ENCODE assay signal across 17 cellular contexts in genomic region chr16:84396537-84397008, GRCh38. TPM values are rescaled to one million over a fixed set of nuclear protein-coding genes. Genes with fewer than 3 reads are reported as not detected.
DNase-seq lines count a peak whose midpoint lies in the region; ATAC-seq, FAIRE-seq and TF ChIP-seq lines count a peak whose summit lies in the region.
"Had no signal": no experiment of that assay in that cellular context is flagged by ENCODE, and none has a peak within 500 bp of the region (broad histone marks: within the 10 kb centered on the region; RNA-seq: fewer than 3 reads in every experiment).

No MANE protein-coding gene starts in this region.

- POLR2A ChIA-PET in IMR-90 (lab: Charles Lee; ENCODE audit: unreplicated experiment), result no interaction called here
- POLR2A ChIA-PET in K562 (lab: Yijun Ruan, JAX), result no interaction called here

- H3K56ac ChIP-seq in IMR-90 (ENCODE audit: extremely low read depth, insufficient read depth, low read length), result no peak overlapping the region

- H3K14ac ChIP-seq in IMR-90 (replicated peaks; ENCODE audit: low read depth, low read length), result no peak overlapping the region

- DNase-seq in A172 (ENCODE audit: low spot score) (peak; percentile 15), IMR-90 (peak; percentile 5), K562 (ENCODE audit: extremely low read depth in 1 of 4, low spot score in 3 of 4) (no peak), left lung (peak; percentile 77 to 82), NCI-H187 (lab: John Stamatoyannopoulos, UW) (no peak), Karpas-422 (no peak)
- no peak for DNase-seq in effector memory CD8-positive, alpha-beta T cell
- DNase-seq: activated CD4-positive, CD25-positive, alpha-beta regulatory T cell treated with anti-CD3 and anti-CD28 coated beads, Interleukin-2, amount 50 U/mL, for 72 hours; activated naive CD4-positive, alpha-beta T cell treated with anti-CD3 and anti-CD28 coated beads, Interleukin-2, amount 50 U/mL, for 16 hours; caudate nucleus; DMS 273 treated with DMSO at 0.1 percent for 48 hours; NCI-H1048; NCI-H345; occipital lobe had no signal

- H3K27ac ChIP-seq in IMR-90 (ENCODE audit: insufficient read depth, low read length), result no peak overlapping the region
- no peak overlapping the region for H3K27ac ChIP-seq in K562 (ENCODE audit: extremely low read depth, low read depth, low read length)
- peak overlapping the region; percentile 66 to 84 for H3K27ac ChIP-seq in left lung
- H3K27ac ChIP-seq in Karpas-422 (ENCODE audit: low read length), result no peak overlapping the region

- H3K4me3 Mint-ChIP-seq in effector memory CD8-positive, alpha-beta T cell, result no peak overlapping the region

- H4K91ac ChIP-seq in IMR-90 (ENCODE audit: insufficient read depth, low read depth, low read length), result no peak overlapping the region

- H3K36me3 Mint-ChIP-seq in effector memory CD8-positive, alpha-beta T cell (ENCODE audit: insufficient read depth), result no peaks in the 10 kb centered on the region

- H3K9me1 ChIP-seq in IMR-90 (ENCODE audit: insufficient read depth, low read length), result no peaks in the 10 kb centered on the region
- no peaks in the 10 kb centered on the region for H3K9me1 ChIP-seq in K562 (ENCODE audit: control insufficient read depth, insufficient read depth, low read length)

- no peaks in the 10 kb centered on the region for H3K4me1 Mint-ChIP-seq in effector memory CD8-positive, alpha-beta T cell (ENCODE audit: low read depth in 2 of 2)

- H2AK9ac ChIP-seq in IMR-90 (replicated peaks; ENCODE audit: low read depth, low read length, poor library complexity), result peak overlapping the region; percentile 89

- H4K20me1 ChIP-seq in IMR-90 (ENCODE audit: insufficient read depth, low read length) (no peaks in the 10 kb centered on the region), K562 (replicated peaks; ENCODE audit: control insufficient read depth, insufficient read depth, low read length) (no peaks in the 10 kb centered on the region; the same call in 1 of the 2 replicates), Karpas-422 (ENCODE audit: insufficient read depth, low read depth, low read length) (no peaks in the 10 kb centered on the region)

- H3K27ac Mint-ChIP-seq in effector memory CD8-positive, alpha-beta T cell, result no peak overlapping the region

- peaks cover 0 to 1% of the 10 kb centered on the region in 2 donors for H3K9me3 Mint-ChIP-seq in effector memory CD8-positive, alpha-beta T cell

- no peak overlapping the region for H3K23ac ChIP-seq in IMR-90 (ENCODE audit: low read depth, low read length)

- no CpG with 5 or more reads among the region's 9 CpGs for WGBS in IMR-90 (ENCODE audit: extremely low coverage in 2 of 2, insufficient read length in 1 of 2), 2 experiments
- WGBS in K562 (ENCODE audit: insufficient coverage, low coverage, missing lambda C conversion rate), result 11% methylated on average over 8 of the region's 9 CpGs

- TF ChIP-seq CTCF in IMR-90 (conservative IDR thresholded peaks at IDR 0.05; ENCODE audit: low read depth, low read length) (no peak), K562 (IDR thresholded peaks at IDR 0.05 in 2 of 3, conservative IDR thresholded peaks at IDR 0.05 in 1 of 3; ENCODE audit: insufficient read depth in 2 of 3, low read depth in 1 of 3, low read length in 3 of 3) (no peak), left lung (IDR thresholded peaks at IDR 0.05) (no peak)

- TF ChIP-seq RAD21 in IMR-90 (IDR thresholded peaks at IDR 0.05; ENCODE audit: low read length) (no peak), K562 (CRISPR knock-in tag; conservative IDR thresholded peaks at IDR 0.05 in 1 of 2, IDR thresholded peaks at IDR 0.05 in 1 of 2) (no peak)

- no peak overlapping the region for H3K9ac ChIP-seq in IMR-90 (ENCODE audit: low read depth, low read length)
- H3K9ac ChIP-seq in K562 (ENCODE audit: insufficient read depth in 1 of 2, low read depth in 2 of 2, low read length in 2 of 2), result no peak overlapping the region
- H3K9ac ChIP-seq in Karpas-422 (ENCODE audit: low read length), result no peak overlapping the region

- no peak overlapping the region for H2BK20ac ChIP-seq in IMR-90 (ENCODE audit: low read depth, low read length)

- no peak overlapping the region for H2BK15ac ChIP-seq in IMR-90 (ENCODE audit: low read depth, low read length)

- H3K18ac ChIP-seq in IMR-90 (ENCODE audit: low read depth, low read length), result no peak overlapping the region

- H4K8ac ChIP-seq in IMR-90 (ENCODE audit: low read depth in 2 of 2, low read length in 2 of 2), result no peak overlapping the region

- H3K4ac ChIP-seq in IMR-90 (ENCODE audit: low read depth, low read length), result no peak overlapping the region

- no peak overlapping the region for H3K4me2 ChIP-seq in IMR-90 (ENCODE audit: low read depth, low read length)
- H3K4me2 ChIP-seq in K562 (ENCODE audit: insufficient read depth, low read length), result no peak overlapping the region
- H3K4me2 ChIP-seq in Karpas-422 (ENCODE audit: low read depth, low read length, poor library complexity, severe bottlenecking), result no peak overlapping the region

- H2BK5ac ChIP-seq in IMR-90 (ENCODE audit: low read depth, low read length, poor library complexity, severe bottlenecking), result no peak overlapping the region

- FAIRE-seq in K562 (lab: Jason Lieb, UNC), result no peak

- H3K79me2 ChIP-seq in K562 (ENCODE audit: control insufficient read depth, insufficient read depth, low read length) (no peaks in the 10 kb centered on the region), Karpas-422 (ENCODE audit: low read length) (no peaks in the 10 kb centered on the region)

- peaks cover 31 to 48% of the 10 kb centered on the region in 2 donors for H3K27me3 Mint-ChIP-seq in effector memory CD8-positive, alpha-beta T cell

- H2AK5ac ChIP-seq in IMR-90 (ENCODE audit: low read depth, low read length), result no peak overlapping the region

- H3K4me1 ChIP-seq in IMR-90 (ENCODE audit: control insufficient read depth, insufficient read depth, low read length) (no peaks in the 10 kb centered on the region), K562 (replicated peaks in 1 of 2; ENCODE audit: control insufficient read depth in 2 of 2, insufficient read depth in 2 of 2, low read length in 2 of 2) (no peaks in the 10 kb centered on the region), left lung (peaks cover 0 to 8% of the 10 kb centered on the region in 2 donors), Karpas-422 (ENCODE audit: low read length) (no peaks in the 10 kb centered on the region)

- intact Hi-C loops in IMR-90 (cut with micrococcal nuclease) (no loop called here), K562 (cut with micrococcal nuclease) (no loop called here), left lung (cut with DNase I) (no loop called here)

- H2BK120ac ChIP-seq in IMR-90 (ENCODE audit: low read depth, low read length), result no peak overlapping the region

- TF ChIP-seq EP300 in K562 (IDR thresholded peaks at IDR 0.05; ENCODE audit: low read length), result no peak

- TF ChIP-seq POLR2A in IMR-90 (IDR thresholded peaks at IDR 0.05; ENCODE audit: low read depth, low read length), result no peak
- no peak for TF ChIP-seq POLR2A in K562 (conservative IDR thresholded peaks at IDR 0.05)

- H3K4me3 ChIP-seq in IMR-90 (ENCODE audit: insufficient read depth, low read depth, low read length) (no peak overlapping the region), K562 (no peak overlapping the region), left lung (no peak overlapping the region), Karpas-422 (ENCODE audit: low read length) (no peak overlapping the region)

- no peak overlapping the region for H4K5ac ChIP-seq in IMR-90 (ENCODE audit: low read depth, low read length)

- H2AFZ ChIP-seq in IMR-90 (replicated peaks; ENCODE audit: low read length, poor library complexity), result peak overlapping the region; percentile 13
- H2AFZ ChIP-seq in K562 (ENCODE audit: low read depth, low read length), result no peak overlapping the region
- H2AFZ ChIP-seq in Karpas-422 (ENCODE audit: low read length), result no peak overlapping the region

- in situ Hi-C loops in IMR-90 (cut with MboI; ENCODE audit: low sequenced_read_pairs) (no loop called here), K562 (cut with MboI) (no loop called here)

- no peaks in the 10 kb centered on the region for H3K9me2 ChIP-seq in Karpas-422 (replicated peaks; ENCODE audit: insufficient read depth, low read length)

- CTCF ChIA-PET in IMR-90 (lab: Yijun Ruan, JAX), result no interaction called here
- CTCF ChIA-PET in K562 (lab: Yijun Ruan, JAX; ENCODE audit: low intra/inter-chr PET ratio), result no interaction called here

- dilution Hi-C loops in IMR-90 (cut with HindIII; ENCODE audit: low sequenced_read_pairs, unreplicated experiment), result no loop called here

- H3K36me3 ChIP-seq in IMR-90 (ENCODE audit: control insufficient read depth, insufficient read depth, low read length), result no peaks in the 10 kb centered on the region
- H3K36me3 ChIP-seq in K562 (ENCODE audit: control insufficient read depth, insufficient read depth, low read length), result no peaks in the 10 kb centered on the region
- no peaks in the 10 kb centered on the region for H3K36me3 ChIP-seq in left lung
- no peaks in the 10 kb centered on the region for H3K36me3 ChIP-seq in Karpas-422 (ENCODE audit: insufficient read depth, low read length)

- BruUV-seq in IMR-90 (replicated peaks; lab: Mats Ljungman, UMichigan) (no TSS peak), K562 (replicated peaks; lab: Mats Ljungman, UMichigan) (no TSS peak)

- peak; percentile 32; the same call in 1 of the 2 replicates for ATAC-seq in IMR-90 (ENCODE audit: low read depth)
- no peak for ATAC-seq in K562
- ATAC-seq in left lung, result peak; percentile 94
- ATAC-seq in effector memory CD8-positive, alpha-beta T cell (replicated peaks), result no peak
- ATAC-seq in HG03520 (IDR thresholded peaks at IDR 0.05; ENCODE audit: unreplicated experiment), result no peak

- no peaks in the 10 kb centered on the region; the same call in 1 of the 2 replicates for H3K9me3 ChIP-seq in IMR-90 (ENCODE audit: control insufficient read depth, insufficient read depth, low read length)
- no peaks in the 10 kb centered on the region for H3K9me3 ChIP-seq in K562 (replicated peaks; ENCODE audit: control insufficient read depth, insufficient read depth, low read depth, low read length)
- H3K9me3 ChIP-seq in left lung, result no peaks in the 10 kb centered on the region
- no peaks in the 10 kb centered on the region for H3K9me3 ChIP-seq in Karpas-422 (ENCODE audit: low read length)

- H3K79me1 ChIP-seq in IMR-90 (ENCODE audit: low read depth in 1 of 2, low read length in 2 of 2), result no peaks in the 10 kb centered on the region

- H3K27me3 ChIP-seq in IMR-90 (ENCODE audit: control insufficient read depth, insufficient read depth, low read length) (peaks cover 16% of the 10 kb centered on the region), K562 (ENCODE audit: control insufficient read depth in 2 of 2, insufficient read depth in 2 of 2, low read length in 2 of 2) (peaks cover 24 to 29% of the 10 kb centered on the region in 2 experiments), left lung (no peaks in the 10 kb centered on the region), Karpas-422 (ENCODE audit: low read length) (no peaks in the 10 kb centered on the region)

RNA-seq across cellular contexts. Expression of gene ATP2C2, which starts 28.2 kb away (rescaled TPM):
- total RNA-seq in A172 (2014; rRNA removed; shearing (Covaris generic)), result not detected in 2 replicates
- total RNA-seq in IMR-90 (2012; rRNA removed) (not detected in 2 replicates), K562 (2014; rRNA removed) (not detected in 2 replicates), K562 (2014; rRNA removed; fragmentation: Illumina TruSeq; extraction: Trizol) (not detected in 2 replicates), K562 (2015; rRNA removed; fragmentation: Illumina TruSeq; extraction: Trizol) (not detected in 2 replicates), K562 (2021) (0.11 and 0.75 TPM in 2 replicates), left lung (10 to 100 TPM; 38.1 to 52.8 TPM)
- polyA plus RNA-seq in IMR-90 (2012; rRNA removed) (not detected in 2 replicates), K562 (2011; rRNA removed) (not detected in 2 replicates), K562 (2014; fragmentation: Illumina TruSeq; extraction: Trizol) (not detected in 2 replicates), K562 (2014; fragmentation: Nextera tagmentation; extraction: Ambion mirVana) (not detected), K562 (2014; rRNA removed) (not detected in 2 replicates)
- 0.07 TPM in 1 of 2 replicates, not detected in the other for polyA plus RNA-seq in IMR-90 (2012; cell fraction: cytosol; rRNA removed)
- polyA plus RNA-seq in IMR-90 (2012; cell fraction: nucleus; rRNA removed; ENCODE audit: low replicate concordance), result not detected in 2 replicates
- total RNA-seq in K562 (2011; cell fraction: chromatin; rRNA removed; ENCODE audit: low replicate concordance), result not detected in 2 replicates
- total RNA-seq in K562 (2011; cell fraction: nucleolus; rRNA removed), result not detected in 2 replicates
- not detected in 2 replicates for total RNA-seq in K562 (2011; cell fraction: nucleoplasm; rRNA removed)
- polyA plus RNA-seq in K562 (2011; cell fraction: cytosol; rRNA removed), result not detected in 2 replicates
- polyA plus RNA-seq in K562 (2011; cell fraction: nucleus; rRNA removed), result not detected in 2 replicates
- not detected in 2 replicates for polyA plus RNA-seq in K562 (2012)
- not detected in 2 replicates for polyA minus RNA-seq in K562 (2011; rRNA and poly(A)+ RNA removed)
- not detected in 2 replicates for polyA minus RNA-seq in K562 (2011; cell fraction: cytosol; rRNA and poly(A)+ RNA removed)
- not detected in 2 replicates for polyA minus RNA-seq in K562 (2011; cell fraction: nucleus; rRNA and poly(A)+ RNA removed)
- total RNA-seq in Karpas-422 (2014; rRNA removed; shearing (Covaris generic); ENCODE audit: low replicate concordance), result not detected in 2 replicates
- total RNA-seq: subcutaneous adipose tissue had no signal
- polyA plus RNA-seq: AG04450 had no signal

Comparison
In these comparisons a context has a peak if more than half of its experiments do, and no peak if none do; other contexts are left out.
1. DNase-seq: peak in A172 (single experiment), IMR-90 (single experiment) and left lung (2 of 2); none in K562 (0 of 4), NCI-H187 (0 of 2), effector memory CD8-positive, alpha-beta T cell (0 of 3) and Karpas-422 (single experiment).
2. ATAC-seq: peak in IMR-90 (single experiment) and left lung (single experiment); none in K562 (single experiment), effector memory CD8-positive, alpha-beta T cell (single experiment) and HG03520 (single experiment).
3. H3K27ac ChIP-seq: peak in left lung (2 of 2); none in IMR-90 (single experiment), K562 (single experiment) and Karpas-422 (single experiment).
4. RNA of gene ATP2C2, which starts 28.2 kb away (total RNA-seq): 38.1 to 52.8 TPM in left lung; not detected in A172, not detected in IMR-90, 0.11 to 0.75 TPM in K562 and not detected in Karpas-422; every median in the first group is over 10 times any median in the second.